3 cellular contexts compared by ENCODE assay signal in the genomic region with DNA sequence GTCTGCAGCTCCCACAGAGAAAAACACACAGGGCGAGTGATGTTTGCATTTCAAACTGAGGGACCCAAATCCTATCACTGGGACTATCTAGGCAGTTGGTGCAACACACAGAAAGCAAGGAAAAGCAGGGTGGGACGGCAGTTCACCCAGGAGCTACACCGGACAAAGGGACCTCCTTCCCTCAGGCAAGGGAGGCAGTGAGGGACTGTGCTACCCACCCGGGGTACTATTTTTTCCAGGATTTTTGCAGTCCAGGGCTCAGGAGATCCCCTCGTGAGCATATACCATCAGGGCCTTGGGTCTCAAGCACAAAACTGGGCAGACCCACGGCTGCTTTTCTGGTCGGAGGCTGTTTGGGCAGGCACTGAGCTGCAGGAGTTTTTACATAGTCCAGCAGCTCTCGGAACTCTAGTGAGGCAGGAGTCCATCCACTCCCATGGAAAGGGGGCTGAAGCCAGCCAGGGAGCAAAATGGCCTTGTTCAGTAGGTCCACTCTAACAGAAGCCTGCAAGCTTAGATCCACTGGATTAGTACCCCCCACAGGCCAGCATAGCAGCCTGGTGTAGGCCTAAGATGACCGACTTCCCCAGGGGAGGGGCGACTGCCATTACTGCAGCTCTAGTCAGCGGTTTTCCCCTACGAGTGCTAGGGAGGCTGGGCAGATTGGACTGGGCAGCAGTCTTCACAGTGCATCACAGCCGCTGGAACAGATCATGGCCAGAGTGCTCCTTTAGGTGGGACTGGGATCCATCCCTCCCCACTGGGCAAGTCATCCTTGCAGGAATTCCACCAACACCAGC.
TF ChIP-seq lines count a peak whose summit lies in the region.

No MANE protein-coding gene starts in this region.

TF ChIP-seq in HepG2, 621 proteins besides CTCF, POLR2A, EP300 and RAD21 (continues in another document):
- TF ChIP-seq, protein P1, sequence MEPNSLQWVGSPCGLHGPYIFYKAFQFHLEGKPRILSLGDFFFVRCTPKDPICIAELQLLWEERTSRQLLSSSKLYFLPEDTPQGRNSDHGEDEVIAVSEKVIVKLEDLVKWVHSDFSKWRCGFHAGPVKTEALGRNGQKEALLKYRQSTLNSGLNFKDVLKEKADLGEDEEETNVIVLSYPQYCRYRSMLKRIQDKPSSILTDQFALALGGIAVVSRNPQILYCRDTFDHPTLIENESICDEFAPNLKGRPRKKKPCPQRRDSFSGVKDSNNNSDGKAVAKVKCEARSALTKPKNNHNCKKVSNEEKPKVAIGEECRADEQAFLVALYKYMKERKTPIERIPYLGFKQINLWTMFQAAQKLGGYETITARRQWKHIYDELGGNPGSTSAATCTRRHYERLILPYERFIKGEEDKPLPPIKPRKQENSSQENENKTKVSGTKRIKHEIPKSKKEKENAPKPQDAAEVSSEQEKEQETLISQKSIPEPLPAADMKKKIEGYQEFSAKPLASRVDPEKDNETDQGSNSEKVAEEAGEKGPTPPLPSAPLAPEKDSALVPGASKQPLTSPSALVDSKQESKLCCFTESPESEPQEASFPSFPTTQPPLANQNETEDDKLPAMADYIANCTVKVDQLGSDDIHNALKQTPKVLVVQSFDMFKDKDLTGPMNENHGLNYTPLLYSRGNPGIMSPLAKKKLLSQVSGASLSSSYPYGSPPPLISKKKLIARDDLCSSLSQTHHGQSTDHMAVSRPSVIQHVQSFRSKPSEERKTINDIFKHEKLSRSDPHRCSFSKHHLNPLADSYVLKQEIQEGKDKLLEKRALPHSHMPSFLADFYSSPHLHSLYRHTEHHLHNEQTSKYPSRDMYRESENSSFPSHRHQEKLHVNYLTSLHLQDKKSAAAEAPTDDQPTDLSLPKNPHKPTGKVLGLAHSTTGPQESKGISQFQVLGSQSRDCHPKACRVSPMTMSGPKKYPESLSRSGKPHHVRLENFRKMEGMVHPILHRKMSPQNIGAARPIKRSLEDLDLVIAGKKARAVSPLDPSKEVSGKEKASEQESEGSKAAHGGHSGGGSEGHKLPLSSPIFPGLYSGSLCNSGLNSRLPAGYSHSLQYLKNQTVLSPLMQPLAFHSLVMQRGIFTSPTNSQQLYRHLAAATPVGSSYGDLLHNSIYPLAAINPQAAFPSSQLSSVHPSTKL (CRISPR knock-in tag; IDR thresholded peaks at IDR 0.05): no peak
- TF ChIP-seq, protein P2, sequence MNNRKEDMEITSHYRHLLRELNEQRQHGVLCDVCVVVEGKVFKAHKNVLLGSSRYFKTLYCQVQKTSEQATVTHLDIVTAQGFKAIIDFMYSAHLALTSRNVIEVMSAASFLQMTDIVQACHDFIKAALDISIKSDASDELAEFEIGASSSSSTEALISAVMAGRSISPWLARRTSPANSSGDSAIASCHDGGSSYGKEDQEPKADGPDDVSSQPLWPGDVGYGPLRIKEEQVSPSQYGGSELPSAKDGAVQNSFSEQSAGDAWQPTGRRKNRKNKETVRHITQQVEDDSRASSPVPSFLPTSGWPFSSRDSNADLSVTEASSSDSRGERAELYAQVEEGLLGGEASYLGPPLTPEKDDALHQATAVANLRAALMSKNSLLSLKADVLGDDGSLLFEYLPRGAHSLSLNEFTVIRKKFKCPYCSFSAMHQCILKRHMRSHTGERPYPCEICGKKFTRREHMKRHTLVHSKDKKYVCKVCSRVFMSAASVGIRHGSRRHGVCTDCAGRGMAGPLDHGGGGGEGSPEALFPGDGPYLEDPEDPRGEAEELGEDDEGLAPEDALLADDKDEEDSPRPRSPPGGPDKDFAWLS (CRISPR knock-in tag; IDR thresholded peaks at IDR 0.05; ENCODE audit: borderline replicate concordance): no peak
- TF ChIP-seq ZNF10 (CRISPR knock-in tag; IDR thresholded peaks at IDR 0.05; ENCODE audit: borderline replicate concordance, low read depth) (no peak), GATAD2A (CRISPR knock-in tag; IDR thresholded peaks at IDR 0.05) (no peak), SP2 (CRISPR knock-in tag; IDR thresholded peaks at IDR 0.05) (no peak), HNF4G (IDR thresholded peaks at IDR 0.05; ENCODE audit: borderline replicate concordance, low read depth, low read length) (no peak), HNF4G (CRISPR knock-in tag; IDR thresholded peaks at IDR 0.05; ENCODE audit: borderline replicate concordance, low read depth) (no peak), ZNF7 (CRISPR knock-in tag; IDR thresholded peaks at IDR 0.05) (no peak)
- TF ChIP-seq, protein P3, sequence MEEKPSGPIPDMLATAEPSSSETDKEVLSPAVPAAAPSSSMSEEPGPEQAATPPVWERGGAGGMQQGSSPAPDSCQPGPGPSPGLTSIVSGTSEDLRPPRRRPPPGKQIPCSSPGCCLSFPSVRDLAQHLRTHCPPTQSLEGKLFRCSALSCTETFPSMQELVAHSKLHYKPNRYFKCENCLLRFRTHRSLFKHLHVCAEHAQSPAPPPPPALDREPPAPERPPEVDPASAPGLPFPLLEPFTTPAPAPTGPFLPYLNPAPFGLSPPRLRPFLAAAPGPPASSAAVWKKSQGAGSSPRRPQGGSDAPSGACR (CRISPR knock-in tag; IDR thresholded peaks at IDR 0.05): no peak

TF ChIP-seq in endothelial cell of umbilical vein, 7 proteins besides CTCF, POLR2A, EP300 and RAD21:
- TF ChIP-seq, protein P4, sequence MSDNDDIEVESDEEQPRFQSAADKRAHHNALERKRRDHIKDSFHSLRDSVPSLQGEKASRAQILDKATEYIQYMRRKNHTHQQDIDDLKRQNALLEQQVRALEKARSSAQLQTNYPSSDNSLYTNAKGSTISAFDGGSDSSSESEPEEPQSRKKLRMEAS (IDR thresholded peaks at IDR 0.05; ENCODE audit: insufficient read depth, insufficient read length): no peak
- no peak for TF ChIP-seq GATA2 (IDR thresholded peaks at IDR 0.05; ENCODE audit: insufficient read depth, insufficient read length, low read depth, low read length)

TF ChIP-seq in GM12891, 5 proteins besides CTCF, POLR2A, EP300 and RAD21:
- no peak for TF ChIP-seq TAF1 (IDR thresholded peaks at IDR 0.05; ENCODE audit: low read depth, low read length)
- no peak for TF ChIP-seq PAX5 (IDR thresholded peaks at IDR 0.05; ENCODE audit: insufficient read depth, low read length, severe bottlenecking)
- TF ChIP-seq SPI1 (IDR thresholded peaks at IDR 0.05; ENCODE audit: low read depth, low read length): no peak
- TF ChIP-seq POU2F2 (IDR thresholded peaks at IDR 0.05; ENCODE audit: low read depth, low read length): no peak
- no peak for TF ChIP-seq POLR2AphosphoS5 (IDR thresholded peaks at IDR 0.05; ENCODE audit: low read depth, low read length)
TF ChIP-seq in GM12891: peak in this region for 0.
